ENCODE assay signal across 24 cellular contexts in genomic region chr9:129008986-129009583, GRCh38.
"Had no signal": no experiment of that assay in that cellular context is flagged by ENCODE, and none has a peak within 500 bp of the region (broad histone marks: within the 10 kb centered on the region; RNA-seq: fewer than 3 reads in every experiment).

No MANE protein-coding gene starts in this region.

- H3K27ac ChIP-seq: brain microvascular endothelial cell, esophagus squamous epithelium, WERI-Rb-1 had no signal

- H3K4me1 Mint-ChIP-seq: activated naive CD4-positive, alpha-beta T cell treated with anti-CD3 and anti-CD28 coated beads, Interleukin-2, amount 50 U/mL, for 24 hours had no signal

- H3K27me3 Mint-ChIP-seq: activated naive CD4-positive, alpha-beta T cell treated with anti-CD3 and anti-CD28 coated beads, Interleukin-2, amount 50 U/mL, for 24 hours; effector memory CD8-positive, alpha-beta T cell; stimulated activated memory B cell treated with anti-CD40 and anti-IgM and Interleukin-4, amounts not matched to agents 10 μg/mL and 1 μg/mL and 100 μg/mL, for 72 hours; type B pancreatic cell had no signal

- H3K4me3 ChIP-seq: ascending aorta, esophagus squamous epithelium, gastrocnemius medialis, thoracic aorta had no signal

- H3K27me3 ChIP-seq: ascending aorta, brain microvascular endothelial cell, esophagus squamous epithelium, gastrocnemius medialis had no signal

- H3K27ac Mint-ChIP-seq: activated CD8-positive, alpha-beta T cell treated with anti-CD3 and anti-CD28 coated beads, Interleukin-2, amount 10 ng/mL, durations not matched to agents 7 days and 5 days; activated naive CD4-positive, alpha-beta T cell treated with anti-CD3 and anti-CD28 coated beads, Interleukin-2, amount 50 U/mL, for 24 hours; activated T-helper 1 cell treated with anti-CD3 and anti-CD28 coated beads, Interleukin-12 subunit alpha, Interleukin-12 subunit beta, Interleukin-2, Interleukin-4 antibody, amounts not matched to agents 30 ng/mL and 10 ng/mL and 1 ng/mL, durations not matched to agents 14 hours and 24 hours and 36 hours; effector memory CD8-positive, alpha-beta T cell; nephron; stimulated activated memory B cell treated with anti-CD40 and anti-IgM and Interleukin-4, amounts not matched to agents 10 μg/mL and 1 μg/mL and 100 μg/mL, for 72 hours; type B pancreatic cell had no signal

- H3K36me3 Mint-ChIP-seq: type B pancreatic cell had no signal

- DNase-seq: activated CD4-positive, alpha-beta T cell treated with anti-CD3 and anti-CD28 coated beads for 1 hour; activated CD4-positive, alpha-beta T cell treated with anti-CD3 and anti-CD28 coated beads, Interleukin-2, amount 50 U/mL, for 1 hour; activated CD8-positive, alpha-beta T cell treated with anti-CD3 and anti-CD28 coated beads, Interleukin-2, amount 10 ng/mL, durations not matched to agents 7 days and 5 days; activated gamma-delta T cell treated with Interleukin-2 at 50 U/mL for 16 hours; brain microvascular endothelial cell; central memory CD4-positive, alpha-beta T cell; effector memory CD8-positive, alpha-beta T cell; esophagus squamous epithelium; gastrocnemius medialis; left colon; mesenchymal stem cell; occipital lobe; small intestine; stimulated activated CD4-positive, alpha-beta T cell treated with anti-CD3 and anti-CD28 coated beads, Interleukin-2, amount 100 ng/mL, for 24 hours; T-helper 2 cell; WERI-Rb-1 had no signal

- H3K9me3 Mint-ChIP-seq: activated naive CD4-positive, alpha-beta T cell treated with anti-CD3 and anti-CD28 coated beads, Interleukin-2, amount 50 U/mL, for 24 hours; activated T-helper 1 cell treated with anti-CD3 and anti-CD28 coated beads, Interleukin-12 subunit alpha, Interleukin-12 subunit beta, Interleukin-2, Interleukin-4 antibody, amounts not matched to agents 30 ng/mL and 10 ng/mL and 1 ng/mL, durations not matched to agents 14 hours and 24 hours and 36 hours; effector memory CD8-positive, alpha-beta T cell; nephron; stimulated activated memory B cell treated with anti-CD40 and anti-IgM and Interleukin-4, amounts not matched to agents 10 μg/mL and 1 μg/mL and 100 μg/mL, for 72 hours; type B pancreatic cell had no signal

- ATAC-seq: activated CD8-positive, alpha-beta T cell treated with anti-CD3 and anti-CD28 coated beads, Interleukin-2, amount 10 ng/mL, durations not matched to agents 7 days and 5 days; effector memory CD8-positive, alpha-beta T cell; gastrocnemius medialis; left colon; sciatic nerve; stimulated activated memory B cell treated with anti-CD40 and anti-IgM and Interleukin-4, amounts not matched to agents 10 μg/mL and 1 μg/mL and 100 μg/mL, for 72 hours had no signal

- H3K4me3 Mint-ChIP-seq: activated CD8-positive, alpha-beta T cell treated with anti-CD3 and anti-CD28 coated beads, Interleukin-2, amount 10 ng/mL, durations not matched to agents 7 days and 5 days; activated naive CD4-positive, alpha-beta T cell treated with anti-CD3 and anti-CD28 coated beads, Interleukin-2, amount 50 U/mL, for 24 hours; activated T-helper 1 cell treated with anti-CD3 and anti-CD28 coated beads, Interleukin-12 subunit alpha, Interleukin-12 subunit beta, Interleukin-2, Interleukin-4 antibody, amounts not matched to agents 30 ng/mL and 10 ng/mL and 1 ng/mL, durations not matched to agents 14 hours and 24 hours and 36 hours; effector memory CD8-positive, alpha-beta T cell; nephron; stimulated activated memory B cell treated with anti-CD40 and anti-IgM and Interleukin-4, amounts not matched to agents 10 μg/mL and 1 μg/mL and 100 μg/mL, for 72 hours; type B pancreatic cell had no signal

- H3K9me3 ChIP-seq: ascending aorta, esophagus squamous epithelium, gastrocnemius medialis, thoracic aorta had no signal
